15 cellular contexts compared by ENCODE assay signal in the genomic region with DNA sequence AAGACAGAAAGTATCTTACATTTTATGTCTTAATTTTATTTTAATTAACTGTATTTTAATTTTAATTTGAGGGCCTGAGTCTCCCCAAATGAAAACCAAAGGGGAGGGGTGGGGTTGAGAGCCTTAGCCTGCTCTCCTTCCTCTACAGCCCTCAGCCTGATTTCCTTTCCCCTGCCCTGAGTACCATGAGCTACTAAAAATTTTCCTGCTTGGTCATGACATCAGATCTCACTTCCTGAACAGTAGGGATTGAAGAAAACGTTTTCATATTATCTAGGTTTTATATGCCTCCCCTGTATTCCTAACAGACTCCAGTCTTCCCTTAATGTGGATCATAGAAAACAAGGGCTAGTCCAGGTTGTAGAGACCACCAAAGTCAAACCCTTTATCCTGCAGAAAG.
A peak's percentile ranks its signal among the peaks of the same experiment; 100 is the strongest.
DNase-seq lines count a peak whose midpoint lies in the region; TF ChIP-seq lines count a peak whose summit lies in the region.
"Had no signal": no experiment of that assay in that cellular context is flagged by ENCODE, and none has a peak within 500 bp of the region (broad histone marks: within the 10 kb centered on the region; RNA-seq: fewer than 3 reads in every experiment).

No MANE protein-coding gene starts in this region.

- H3K79me2 ChIP-seq in hepatocyte, result no peaks in the 10 kb centered on the region
- H3K79me2 ChIP-seq in mesendoderm (ENCODE audit: control insufficient read depth, insufficient read depth, low read length), result no peaks in the 10 kb centered on the region

- H2AFZ ChIP-seq in hepatocyte, result no peak overlapping the region

- H3K4me3 ChIP-seq in SJCRH30 (no peak overlapping the region), hepatocyte (no peak overlapping the region), skeletal muscle satellite cell (ENCODE audit: low read length) (peak overlapping the region; percentile 32), mesendoderm (ENCODE audit: low read length) (no peak overlapping the region)
- H3K4me3 ChIP-seq: MG63, ovary had no signal

- H2AK5ac ChIP-seq in mesendoderm (ENCODE audit: low read length), result no peak overlapping the region

- WGBS in hepatocyte (ENCODE audit: low lambda C conversion rate, missing lambda C conversion rate), result 41% methylated on average over 1 of the region's 1 CpG
- whole genome bisulfite sequencing in mesendoderm (ENCODE audit: extremely low coverage, insufficient coverage, low lambda C conversion rate), result no CpG with 5 or more reads among the region's 1 CpG

- H3K56ac ChIP-seq in mesendoderm (ENCODE audit: low read length), result no peak overlapping the region

- H3K36me3 ChIP-seq in SJCRH30 (no peaks in the 10 kb centered on the region), hepatocyte (replicated peaks; ENCODE audit: insufficient read depth, low read depth) (no peaks in the 10 kb centered on the region), skeletal muscle satellite cell (ENCODE audit: insufficient read depth, low read length) (no peaks in the 10 kb centered on the region), mesendoderm (ENCODE audit: control insufficient read depth, insufficient read depth, low read length) (no peaks in the 10 kb centered on the region)
- H3K36me3 ChIP-seq: ovary had no signal

- H3K9me3 ChIP-seq in SJCRH30 (replicated peaks) (no peaks in the 10 kb centered on the region), hepatocyte (ENCODE audit: low read depth) (no peaks in the 10 kb centered on the region), skeletal muscle satellite cell (replicated peaks; ENCODE audit: low read length) (no peaks in the 10 kb centered on the region)
- H3K9me3 ChIP-seq: ovary had no signal

- H3K27me3 ChIP-seq in SJCRH30 (no peaks in the 10 kb centered on the region), hepatocyte (no peaks in the 10 kb centered on the region), skeletal muscle satellite cell (ENCODE audit: control insufficient read depth, insufficient read depth, low read length) (no peaks in the 10 kb centered on the region), mesendoderm (ENCODE audit: insufficient read depth, low read length, poor library complexity) (no peaks in the 10 kb centered on the region)
- H3K27me3 ChIP-seq: foreskin keratinocyte, MG63, ovary had no signal

- H4K5ac ChIP-seq in mesendoderm (ENCODE audit: low read length), result no peak overlapping the region

- no peak overlapping the region for H2BK120ac ChIP-seq in mesendoderm (ENCODE audit: low read depth, low read length)

- no peak overlapping the region for H3K18ac ChIP-seq in mesendoderm (ENCODE audit: low read length)

- H3K27ac ChIP-seq in SJCRH30 (peak overlapping the region; percentile 45), hepatocyte (peak overlapping the region; percentile 50), mesendoderm (ENCODE audit: low read depth, low read length) (no peak overlapping the region)
- H3K27ac ChIP-seq: foreskin keratinocyte, ovary had no signal

- peak overlapping the region; percentile 51 for H3K9ac ChIP-seq in skeletal muscle satellite cell (ENCODE audit: low read depth, low read length)
- no peak overlapping the region for H3K9ac ChIP-seq in mesendoderm (ENCODE audit: low read length)

- H3K4me1 ChIP-seq in SJCRH30 (peaks cover 27% of the 10 kb centered on the region), hepatocyte (ENCODE audit: insufficient read depth) (peaks cover 22% of the 10 kb centered on the region), skeletal muscle satellite cell (ENCODE audit: control insufficient read depth, insufficient read depth, low read length) (peaks cover 26% of the 10 kb centered on the region), mesendoderm (ENCODE audit: control insufficient read depth, low read depth, low read length) (peaks cover 3% of the 10 kb centered on the region)

- no peaks in the 10 kb centered on the region for H4K20me1 ChIP-seq in hepatocyte (ENCODE audit: insufficient read depth, poor library complexity, severe bottlenecking)

- no peaks in the 10 kb centered on the region for H3K79me1 ChIP-seq in mesendoderm (ENCODE audit: low read length)

- H3K9me2 ChIP-seq in hepatocyte (replicated peaks; ENCODE audit: insufficient read depth), result no peaks in the 10 kb centered on the region

- no peak overlapping the region for H2BK5ac ChIP-seq in mesendoderm (ENCODE audit: low read length)

- H2BK15ac ChIP-seq in mesendoderm (replicated peaks; ENCODE audit: low read depth), result no peak overlapping the region

- no peak overlapping the region for H3K23ac ChIP-seq in mesendoderm (ENCODE audit: low read length)

- H3K4ac ChIP-seq in mesendoderm (ENCODE audit: low read depth, low read length), result no peak overlapping the region

- peak; percentile 57 for DNase-seq in ELR (ENCODE audit: low read depth)
- DNase-seq in SJCRH30, result no peak
- no peak for DNase-seq in hepatocyte (ENCODE audit: low spot score)
- no peak for DNase-seq in NCI-H146 treated with DMSO at 0.1 percent for 48 hours (lab: John Stamatoyannopoulos, UW; ENCODE audit: unreplicated experiment)
- DNase-seq in GM19240 (ENCODE audit: insufficient read length, low spot score), result no peak
- DNase-seq in activated gamma-delta T cell (lab: John Stamatoyannopoulos, UW), result no peak
- no peak for DNase-seq in mesendoderm
- DNase-seq: DMS79; effector CD4-positive, alpha-beta T cell; NCI-H2081 treated with DMSO at 0.1 percent for 48 hours; ovary; SHP77 had no signal

- no peak for TF ChIP-seq CTCF in hepatocyte (IDR thresholded peaks at IDR 0.05; ENCODE audit: poor library complexity)

- H4K8ac ChIP-seq in mesendoderm (ENCODE audit: low read depth, low read length), result no peak overlapping the region

- peak overlapping the region; percentile 14 for H3K4me2 ChIP-seq in hepatocyte
- H3K4me2 ChIP-seq in skeletal muscle satellite cell (ENCODE audit: low read length), result peak overlapping the region; percentile 40
- no peak overlapping the region for H3K4me2 ChIP-seq in mesendoderm (ENCODE audit: low read length)
